ENCODE assay signal across 19 cellular contexts in genomic region chrX:70386240-70386639, GRCh38. TPM values are rescaled to one million over a fixed set of nuclear protein-coding genes. Genes with fewer than 3 reads are reported as not detected.
A peak's percentile ranks its signal among the peaks of the same experiment; 100 is the strongest.
DNase-seq lines count a peak whose midpoint lies in the region; ATAC-seq, FAIRE-seq and TF ChIP-seq lines count a peak whose summit lies in the region.
"Had no signal": no experiment of that assay in that cellular context is flagged by ENCODE, and none has a peak within 500 bp of the region (broad histone marks: within the 10 kb centered on the region; RNA-seq: fewer than 3 reads in every experiment).

No MANE protein-coding gene starts in this region.

- TF ChIP-seq CTCF in A549 (IDR thresholded peaks at IDR 0.05) (no peak), fibroblast of lung (conservative IDR thresholded peaks at IDR 0.05 in 1 of 2, IDR thresholded peaks at IDR 0.05 in 1 of 2; ENCODE audit: low read depth in 1 of 2, low read length in 2 of 2) (no peak)

- H3K9me3 ChIP-seq in A549 (no peaks in the 10 kb centered on the region), fibroblast of lung (ENCODE audit: control insufficient read depth, insufficient read depth, low read depth, low read length) (no peaks in the 10 kb centered on the region)
- H3K9me3 ChIP-seq: Caco-2 had no signal

- H3K4me1 ChIP-seq in A549 (no peaks in the 10 kb centered on the region), fibroblast of lung (ENCODE audit: control insufficient read depth, extremely low read depth, insufficient read depth, low read length) (no peaks in the 10 kb centered on the region)
- H3K4me1 ChIP-seq: Caco-2 had no signal

- TF ChIP-seq RAD21 in A549 (conservative IDR thresholded peaks at IDR 0.05 in 1 of 2, IDR thresholded peaks at IDR 0.05 in 1 of 2): no peak

- DNase-seq in A549 (ENCODE audit: low read depth in 1 of 2, low spot score in 1 of 2) (no peak), GM18507 (ENCODE audit: extremely low spot score, insufficient read length, low read depth) (no peak), amniotic epithelial cell (ENCODE audit: low read depth) (peak; percentile 41), fibroblast of lung (ENCODE audit: low read depth in 2 of 2) (peak; percentile 1 to 63), NCI-H748 (lab: John Stamatoyannopoulos, UW; ENCODE audit: unreplicated experiment) (no peak), DMS 273 (lab: John Stamatoyannopoulos, UW; ENCODE audit: unreplicated experiment) (no peak), NCI-H2227 treated with DMSO at 0.1 percent for 48 hours (lab: John Stamatoyannopoulos, UW) (no peak)
- DNase-seq: Caco-2; CD4-positive, alpha-beta T cell; GM23248; HCEC 1CT; NCI-H1105 treated with DMSO at 0.1 percent for 48 hours; NCI-H1694 treated with DMSO at 0.1 percent for 48 hours; NCI-H2107; NCI-H510A treated with DMSO at 0.1 percent for 48 hours had no signal

- no peak for TF ChIP-seq POLR2A in A549 (IDR thresholded peaks at IDR 0.05; ENCODE audit: low read length)

- H3K27me3 ChIP-seq in fibroblast of lung (ENCODE audit: control insufficient read depth, insufficient read depth, low read length): no peaks in the 10 kb centered on the region

- H3K4me3 ChIP-seq in A549 (no peak overlapping the region), fibroblast of lung (replicated peaks in 1 of 4; ENCODE audit: control extremely low read depth in 1 of 4, insufficient read depth in 1 of 4, low read depth in 3 of 4, low read length in 4 of 4) (no peak overlapping the region)
- H3K4me3 ChIP-seq: GM23248 had no signal

- H3K9ac ChIP-seq in fibroblast of lung (ENCODE audit: insufficient read depth, low read length): no peak overlapping the region
- H3K9ac ChIP-seq: GM23248 had no signal

- H3K4me2 ChIP-seq in A549: no peak overlapping the region
- no peak overlapping the region for H3K4me2 ChIP-seq in fibroblast of lung (ENCODE audit: extremely low read depth, insufficient read depth, low read length)

- no peak overlapping the region for H2AFZ ChIP-seq in fibroblast of lung (ENCODE audit: low read length)
- H2AFZ ChIP-seq: GM23248 had no signal

- no peak for ATAC-seq in A549
- ATAC-seq in GM21737 (IDR thresholded peaks at IDR 0.05; ENCODE audit: unreplicated experiment): no peak

- no peak overlapping the region for H3K27ac ChIP-seq in A549
- H3K27ac ChIP-seq in fibroblast of lung (ENCODE audit: insufficient read depth, low read length): no peak overlapping the region
- H3K27ac ChIP-seq: GM23248, HL-60 had no signal

- WGBS in A549 (ENCODE audit: missing lambda C conversion rate): 98% methylated on average over 2 of the region's 2 CpGs

- H3K36me3 ChIP-seq in fibroblast of lung (ENCODE audit: control insufficient read depth, insufficient read depth, low read length): no peaks in the 10 kb centered on the region

- H3K79me2 ChIP-seq in fibroblast of lung (ENCODE audit: control insufficient read depth, insufficient read depth, low read length): no peaks in the 10 kb centered on the region

- POLR2A ChIA-PET in A549 (lab: Yijun Ruan, JAX): no interaction called here

- no peak for TF ChIP-seq EP300 in A549 (IDR thresholded peaks at IDR 0.05)

- CTCF ChIA-PET in A549 (lab: Yijun Ruan, JAX): no interaction called here

- FAIRE-seq in A549 (lab: Jason Lieb, UNC) (peak; percentile 54), GM18507 (lab: Jason Lieb, UNC) (peak; percentile 74)

- H4K20me1 ChIP-seq in fibroblast of lung (ENCODE audit: control insufficient read depth, extremely low read depth, insufficient read depth, low read length): no peaks in the 10 kb centered on the region

TF ChIP-seq in A549, 52 proteins besides CTCF, POLR2A, EP300 and RAD21 (continues in another document):
- TF ChIP-seq JUN (IDR thresholded peaks at IDR 0.05) (no peak), KDM5A (IDR thresholded peaks at IDR 0.05) (no peak), TP53 (CRISPR knock-in tag; IDR thresholded peaks at IDR 0.05) (no peak), PHF8 (IDR thresholded peaks at IDR 0.05; ENCODE audit: borderline replicate concordance, low read depth) (no peak), CHD2 (IDR thresholded peaks at IDR 0.05; ENCODE audit: low read length, partially characterized antibody) (no peak), KDM1A (IDR thresholded peaks at IDR 0.05; ENCODE audit: low read depth) (no peak), FOSL2 (IDR thresholded peaks at IDR 0.05) (no peak), FOSL2 (CRISPR knock-in tag; IDR thresholded peaks at IDR 0.05) (no peak), BCL3 (IDR thresholded peaks at IDR 0.05) (no peak), JUNB (IDR thresholded peaks at IDR 0.05) (no peak), HOXB13 (CRISPR knock-in tag; IDR thresholded peaks at IDR 0.05; ENCODE audit: low read depth) (no peak)
- TF ChIP-seq, protein P1, sequence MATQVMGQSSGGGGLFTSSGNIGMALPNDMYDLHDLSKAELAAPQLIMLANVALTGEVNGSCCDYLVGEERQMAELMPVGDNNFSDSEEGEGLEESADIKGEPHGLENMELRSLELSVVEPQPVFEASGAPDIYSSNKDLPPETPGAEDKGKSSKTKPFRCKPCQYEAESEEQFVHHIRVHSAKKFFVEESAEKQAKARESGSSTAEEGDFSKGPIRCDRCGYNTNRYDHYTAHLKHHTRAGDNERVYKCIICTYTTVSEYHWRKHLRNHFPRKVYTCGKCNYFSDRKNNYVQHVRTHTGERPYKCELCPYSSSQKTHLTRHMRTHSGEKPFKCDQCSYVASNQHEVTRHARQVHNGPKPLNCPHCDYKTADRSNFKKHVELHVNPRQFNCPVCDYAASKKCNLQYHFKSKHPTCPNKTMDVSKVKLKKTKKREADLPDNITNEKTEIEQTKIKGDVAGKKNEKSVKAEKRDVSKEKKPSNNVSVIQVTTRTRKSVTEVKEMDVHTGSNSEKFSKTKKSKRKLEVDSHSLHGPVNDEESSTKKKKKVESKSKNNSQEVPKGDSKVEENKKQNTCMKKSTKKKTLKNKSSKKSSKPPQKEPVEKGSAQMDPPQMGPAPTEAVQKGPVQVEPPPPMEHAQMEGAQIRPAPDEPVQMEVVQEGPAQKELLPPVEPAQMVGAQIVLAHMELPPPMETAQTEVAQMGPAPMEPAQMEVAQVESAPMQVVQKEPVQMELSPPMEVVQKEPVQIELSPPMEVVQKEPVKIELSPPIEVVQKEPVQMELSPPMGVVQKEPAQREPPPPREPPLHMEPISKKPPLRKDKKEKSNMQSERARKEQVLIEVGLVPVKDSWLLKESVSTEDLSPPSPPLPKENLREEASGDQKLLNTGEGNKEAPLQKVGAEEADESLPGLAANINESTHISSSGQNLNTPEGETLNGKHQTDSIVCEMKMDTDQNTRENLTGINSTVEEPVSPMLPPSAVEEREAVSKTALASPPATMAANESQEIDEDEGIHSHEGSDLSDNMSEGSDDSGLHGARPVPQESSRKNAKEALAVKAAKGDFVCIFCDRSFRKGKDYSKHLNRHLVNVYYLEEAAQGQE (IDR thresholded peaks at IDR 0.05): no peak
- TF ChIP-seq, protein P2, sequence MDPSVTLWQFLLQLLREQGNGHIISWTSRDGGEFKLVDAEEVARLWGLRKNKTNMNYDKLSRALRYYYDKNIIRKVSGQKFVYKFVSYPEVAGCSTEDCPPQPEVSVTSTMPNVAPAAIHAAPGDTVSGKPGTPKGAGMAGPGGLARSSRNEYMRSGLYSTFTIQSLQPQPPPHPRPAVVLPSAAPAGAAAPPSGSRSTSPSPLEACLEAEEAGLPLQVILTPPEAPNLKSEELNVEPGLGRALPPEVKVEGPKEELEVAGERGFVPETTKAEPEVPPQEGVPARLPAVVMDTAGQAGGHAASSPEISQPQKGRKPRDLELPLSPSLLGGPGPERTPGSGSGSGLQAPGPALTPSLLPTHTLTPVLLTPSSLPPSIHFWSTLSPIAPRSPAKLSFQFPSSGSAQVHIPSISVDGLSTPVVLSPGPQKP (IDR thresholded peaks at IDR 0.05; ENCODE audit: low read depth, low read length): no peak
- TF ChIP-seq, protein P3, sequence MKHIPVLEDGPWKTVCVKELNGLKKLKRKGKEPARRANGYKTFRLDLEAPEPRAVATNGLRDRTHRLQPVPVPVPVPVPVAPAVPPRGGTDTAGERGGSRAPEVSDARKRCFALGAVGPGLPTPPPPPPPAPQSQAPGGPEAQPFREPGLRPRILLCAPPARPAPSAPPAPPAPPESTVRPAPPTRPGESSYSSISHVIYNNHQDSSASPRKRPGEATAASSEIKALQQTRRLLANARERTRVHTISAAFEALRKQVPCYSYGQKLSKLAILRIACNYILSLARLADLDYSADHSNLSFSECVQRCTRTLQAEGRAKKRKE (CRISPR knock-in tag; IDR thresholded peaks at IDR 0.05; ENCODE audit: low read depth): no peak

RNA-seq across cellular contexts. Expression of gene GDPD2, which starts 36.9 kb away (rescaled TPM):
- 0.04 TPM in 2 replicates for polyA plus RNA-seq in A549 (2011; rRNA removed)
- 0.08 TPM in 2 replicates for polyA plus RNA-seq in A549 (2012; cell fraction: cytosol; rRNA removed)
- polyA plus RNA-seq in A549 (2012; cell fraction: nucleus; rRNA removed): 1.0 and 1.1 TPM in 2 replicates
- 0.12 to 0.18 TPM (median 0.12 TPM) in 3 replicates for polyA plus RNA-seq in A549 (2017; fragmentation: RNase III; extraction: RNeasy Plus Mini Kit Qiagen cat#74134 plus additional on column Dnase treatment)
- polyA minus RNA-seq in A549 (2011; rRNA and poly(A)+ RNA removed): 0.17 and 0.34 TPM in 2 replicates
- total RNA-seq in fibroblast of lung: not detected in 2 replicates
- polyA plus RNA-seq in fibroblast of lung: not detected in 2 replicates
- polyA plus RNA-seq in fibroblast of lung (2012): 0.21 TPM in 1 of 2 replicates, not detected in the other
- not detected in 2 replicates for polyA minus RNA-seq in fibroblast of lung (ENCODE audit: low replicate concordance)
- total RNA-seq: CD4-positive, alpha-beta T cell; GM23248; MCF 10A had no signal
- polyA plus RNA-seq: BJ, GM23248 had no signal

RNA-seq across cellular contexts. Expression of gene DLG3, which starts 58.4 kb away (rescaled TPM):
- polyA plus RNA-seq in A549 (2011; rRNA removed): 11.2 and 12.8 TPM in 2 replicates
- polyA plus RNA-seq in A549 (2012; cell fraction: cytosol; rRNA removed): 1.9 and 2.3 TPM in 2 replicates
- 1.4 and 1.8 TPM in 2 replicates for polyA plus RNA-seq in A549 (2012; cell fraction: nucleus; rRNA removed)
- polyA plus RNA-seq in A549 (2017; fragmentation: RNase III; extraction: RNeasy Plus Mini Kit Qiagen cat#74134 plus additional on column Dnase treatment): 3.0 to 3.2 TPM (median 3.1 TPM) in 3 replicates
- 7.1 and 7.8 TPM in 2 replicates for polyA minus RNA-seq in A549 (2011; rRNA and poly(A)+ RNA removed)
- 20.0 and 24.6 TPM in 2 replicates for total RNA-seq in fibroblast of lung
- polyA plus RNA-seq in fibroblast of lung: 20.6 and 21.0 TPM in 2 replicates
- 12.9 and 14.9 TPM in 2 replicates for polyA plus RNA-seq in fibroblast of lung (2012)
- 4.8 and 12.6 TPM in 2 replicates for polyA minus RNA-seq in fibroblast of lung (ENCODE audit: low replicate concordance)

Comparison
In these comparisons a context has a peak if more than half of its experiments do, and no peak if none do; other contexts are left out.
1. DNase-seq: peak in amniotic epithelial cell (single experiment) and fibroblast of lung (2 of 2); none in A549 (0 of 2), GM18507 (single experiment), NCI-H748 (single experiment), DMS 273 (single experiment) and NCI-H2227 treated with DMSO at 0.1 percent for 48 hours (single experiment).